Comparison of ENCODE assay signal across 1 cellular context in the genomic region with DNA sequence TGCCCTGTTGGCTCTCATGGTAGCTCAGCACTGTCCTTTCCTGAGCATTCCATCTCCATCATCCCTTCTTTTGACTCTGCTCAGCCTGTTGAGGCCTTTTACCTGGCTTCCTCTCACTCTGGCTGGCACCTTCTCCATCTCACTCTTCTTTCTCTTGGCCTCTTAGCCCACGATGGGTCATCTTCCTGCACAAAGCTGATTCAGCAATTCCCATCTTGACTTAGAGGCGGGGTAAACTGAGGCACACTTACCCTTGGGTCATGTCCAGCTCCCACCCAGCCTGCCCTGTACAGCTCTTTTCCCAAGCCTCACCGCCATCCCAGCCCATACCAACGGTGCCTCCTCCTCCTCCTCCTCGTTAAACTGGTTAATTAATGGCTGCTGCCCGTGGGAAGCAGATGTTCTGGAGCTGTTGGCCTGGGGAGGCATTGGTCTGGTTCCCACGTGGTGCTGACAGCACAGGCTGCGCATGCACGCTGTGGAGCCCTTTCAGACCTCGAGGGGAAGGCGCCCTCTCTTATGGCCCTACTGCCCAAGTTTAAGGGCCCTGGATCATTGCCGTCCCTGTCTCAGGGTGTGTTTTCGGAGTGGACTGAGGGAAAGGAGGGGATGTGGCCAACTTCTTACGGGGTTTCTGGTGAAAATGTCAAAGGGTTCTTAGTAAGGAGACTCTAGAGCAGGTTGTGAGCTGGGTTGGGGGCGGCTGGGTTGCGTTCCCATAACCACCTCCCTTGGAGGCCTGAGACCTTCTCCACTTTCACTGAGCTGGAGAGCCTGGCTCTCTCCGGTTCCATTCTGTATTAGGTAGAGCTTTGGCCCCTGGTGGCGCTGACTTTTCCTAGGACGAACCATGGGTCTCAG.
TF ChIP-seq lines count a peak whose summit lies in the region.

No MANE protein-coding gene starts in this region.

TF ChIP-seq in HCT116, 20 proteins besides CTCF, POLR2A, EP300 and RAD21:
- no peak for TF ChIP-seq EGR1 (IDR thresholded peaks at IDR 0.05; ENCODE audit: low read depth)
- TF ChIP-seq, protein P1, sequence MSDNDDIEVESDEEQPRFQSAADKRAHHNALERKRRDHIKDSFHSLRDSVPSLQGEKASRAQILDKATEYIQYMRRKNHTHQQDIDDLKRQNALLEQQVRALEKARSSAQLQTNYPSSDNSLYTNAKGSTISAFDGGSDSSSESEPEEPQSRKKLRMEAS (IDR thresholded peaks at IDR 0.05) = no peak
- no peak for TF ChIP-seq EZH2phosphoT487 (IDR thresholded peaks at IDR 0.05; ENCODE audit: borderline replicate concordance)
- no peak for TF ChIP-seq SP1 (IDR thresholded peaks at IDR 0.05; ENCODE audit: low read depth)
- TF ChIP-seq ELF1 (IDR thresholded peaks at IDR 0.05; ENCODE audit: borderline replicate concordance, low read depth) = no peak
- TF ChIP-seq FOSL1 (IDR thresholded peaks at IDR 0.05; ENCODE audit: low read depth) = no peak
- no peak for TF ChIP-seq ZFX (IDR thresholded peaks at IDR 0.05)
- TF ChIP-seq TCF7L2 (IDR thresholded peaks at IDR 0.05; ENCODE audit: borderline replicate concordance, extremely low read depth, insufficient read depth, insufficient read length) = no peak
- no peak for TF ChIP-seq REST (IDR thresholded peaks at IDR 0.05; ENCODE audit: low read depth)
- no peak for TF ChIP-seq YY1 (IDR thresholded peaks at IDR 0.05; ENCODE audit: extremely low read depth, insufficient replicate concordance, low read depth, low read length)
- TF ChIP-seq, protein P2, sequence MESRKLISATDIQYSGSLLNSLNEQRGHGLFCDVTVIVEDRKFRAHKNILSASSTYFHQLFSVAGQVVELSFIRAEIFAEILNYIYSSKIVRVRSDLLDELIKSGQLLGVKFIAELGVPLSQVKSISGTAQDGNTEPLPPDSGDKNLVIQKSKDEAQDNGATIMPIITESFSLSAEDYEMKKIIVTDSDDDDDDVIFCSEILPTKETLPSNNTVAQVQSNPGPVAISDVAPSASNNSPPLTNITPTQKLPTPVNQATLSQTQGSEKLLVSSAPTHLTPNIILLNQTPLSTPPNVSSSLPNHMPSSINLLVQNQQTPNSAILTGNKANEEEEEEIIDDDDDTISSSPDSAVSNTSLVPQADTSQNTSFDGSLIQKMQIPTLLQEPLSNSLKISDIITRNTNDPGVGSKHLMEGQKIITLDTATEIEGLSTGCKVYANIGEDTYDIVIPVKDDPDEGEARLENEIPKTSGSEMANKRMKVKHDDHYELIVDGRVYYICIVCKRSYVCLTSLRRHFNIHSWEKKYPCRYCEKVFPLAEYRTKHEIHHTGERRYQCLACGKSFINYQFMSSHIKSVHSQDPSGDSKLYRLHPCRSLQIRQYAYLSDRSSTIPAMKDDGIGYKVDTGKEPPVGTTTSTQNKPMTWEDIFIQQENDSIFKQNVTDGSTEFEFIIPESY (IDR thresholded peaks at IDR 0.05; ENCODE audit: extremely low read depth, insufficient replicate concordance, low read length) = no peak
